19 cellular contexts compared by ENCODE assay signal in the genomic region with DNA sequence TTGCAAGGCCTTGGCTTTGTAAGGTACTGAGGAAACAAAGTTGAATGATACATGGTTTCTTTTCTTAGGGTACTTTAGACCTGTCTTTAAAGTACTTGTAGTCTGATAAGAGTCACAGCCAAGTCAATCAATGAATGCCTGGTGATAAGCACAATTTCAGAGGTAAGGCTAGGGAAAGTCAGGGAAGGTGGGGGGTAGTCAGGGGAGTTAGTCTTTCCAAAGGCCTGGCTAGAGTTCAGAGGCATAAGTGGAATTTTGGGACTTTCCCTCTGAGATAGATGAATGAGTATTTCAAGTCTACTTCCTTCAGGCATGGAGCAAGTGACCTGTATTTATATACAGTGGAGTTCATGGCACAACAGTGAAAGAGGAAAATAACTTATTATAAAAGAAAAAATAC.
DNase-seq lines count a peak whose midpoint lies in the region; ATAC-seq and TF ChIP-seq lines count a peak whose summit lies in the region.
"Had no signal": no experiment of that assay in that cellular context is flagged by ENCODE, and none has a peak within 500 bp of the region (broad histone marks: within the 10 kb centered on the region; RNA-seq: fewer than 3 reads in every experiment).

No MANE protein-coding gene starts in this region.

- H2AFZ ChIP-seq in osteoblast (ENCODE audit: low read length), result no peak overlapping the region

- H3K4me3 ChIP-seq in cardiac muscle cell (no peak overlapping the region), osteoblast (ENCODE audit: insufficient read depth, low read length) (no peak overlapping the region)
- H3K4me3 ChIP-seq: MG63 had no signal

- peaks cover 5% of the 10 kb centered on the region for H4K20me1 ChIP-seq in osteoblast (ENCODE audit: insufficient read depth, low read length)

- no peak for ATAC-seq in left cardiac atrium
- no peak for ATAC-seq in left lobe of liver
- no peak for ATAC-seq in HG03439 (IDR thresholded peaks at IDR 0.05; ENCODE audit: unreplicated experiment)
- ATAC-seq: Panc1 had no signal

- no peaks in the 10 kb centered on the region for H3K36me3 ChIP-seq in cardiac muscle cell
- no peaks in the 10 kb centered on the region for H3K36me3 ChIP-seq in osteoblast (ENCODE audit: insufficient read depth, low read length)
- H3K36me3 ChIP-seq: MG63 had no signal

- H3K27ac ChIP-seq in cardiac muscle cell (peak overlapping the region; percentile 82), osteoblast (ENCODE audit: low read depth, low read length) (no peak overlapping the region)
- H3K27ac ChIP-seq: 22Rv1 had no signal

- no peak overlapping the region for H3K4me2 ChIP-seq in osteoblast (ENCODE audit: insufficient read depth, low read length)

- intact Hi-C loops in left cardiac atrium (cut with DNase I), result no loop called here

- no peaks in the 10 kb centered on the region for H3K9me3 ChIP-seq in cardiac muscle cell (ENCODE audit: low read depth)
- no peaks in the 10 kb centered on the region for H3K9me3 ChIP-seq in osteoblast (ENCODE audit: low read depth, low read length)
- H3K9me3 ChIP-seq: MG63 had no signal

- H3K79me2 ChIP-seq in osteoblast (ENCODE audit: insufficient read depth, low read length), result peaks cover 5% of the 10 kb centered on the region

- DNase-seq in cardiac muscle cell (ENCODE audit: low read depth in 1 of 2, low spot score in 1 of 2) (peak in 1 of 2 donors; percentile 82), left cardiac atrium (no peak), kidney tubule cell (ENCODE audit: low spot score) (peak; percentile 83), osteoblast (ENCODE audit: insufficient read length, low spot score, missing footprints) (peak; percentile 34), T1000 (lab: John Stamatoyannopoulos, UW) (no peak), left lobe of liver (ENCODE audit: low spot score) (no peak)
- DNase-seq in activated effector memory CD4-positive, alpha-beta T cell treated with Interleukin-2 at 50 U/mL for 16 hours, result no peak
- DNase-seq: DMS 273 treated with DMSO at 0.1 percent for 48 hours, DND-41, Karpas-422, MG63, NCI-H1048, NCI-H1436, NCI-H1930, NCI-H345, NCI-H526 had no signal

- no peak for TF ChIP-seq CTCF in cardiac muscle cell (IDR thresholded peaks at IDR 0.05; ENCODE audit: low read depth, low read length)
- no peak for TF ChIP-seq CTCF in osteoblast (IDR thresholded peaks at IDR 0.05; ENCODE audit: extremely low read depth, low read depth, low read length)

- peaks cover 31% of the 10 kb centered on the region for H3K4me1 ChIP-seq in cardiac muscle cell (ENCODE audit: low read depth)
- H3K4me1 ChIP-seq in osteoblast (ENCODE audit: insufficient read depth, low read length), result peaks cover 11% of the 10 kb centered on the region

- H3K27me3 ChIP-seq in cardiac muscle cell, result no peaks in the 10 kb centered on the region
- no peaks in the 10 kb centered on the region for H3K27me3 ChIP-seq in osteoblast (ENCODE audit: insufficient read depth, low read length)
- H3K27me3 ChIP-seq: MG63 had no signal

Comparison
In these comparisons a context has a peak if more than half of its experiments do, and no peak if none do; other contexts are left out.
1. DNase-seq: peak in kidney tubule cell (single experiment) and osteoblast (single experiment); none in left cardiac atrium (single experiment), activated effector memory CD4-positive, alpha-beta T cell treated with Interleukin-2 at 50 U/mL for 16 hours (single experiment), T1000 (single experiment) and left lobe of liver (single experiment).